22 cellular contexts compared by ENCODE assay signal in the genomic region with DNA sequence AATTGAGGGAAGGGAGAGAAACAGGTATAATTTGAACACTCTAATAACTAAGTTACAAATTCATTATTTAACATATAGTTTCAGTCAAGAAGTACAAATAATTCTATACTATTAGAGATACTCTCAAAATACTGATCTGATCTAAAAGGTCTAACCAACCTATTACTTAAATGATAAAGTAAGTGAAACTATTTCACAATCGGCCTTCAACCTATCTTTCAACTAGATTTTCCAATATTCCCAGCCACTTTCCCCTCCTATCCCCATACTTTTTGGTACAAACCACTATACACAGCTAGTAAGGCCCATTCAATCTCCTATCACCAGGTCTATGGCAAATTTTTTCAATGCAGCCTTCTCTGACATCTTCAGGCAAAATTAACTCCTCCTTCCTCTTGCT.
"Had no signal": no experiment of that assay in that cellular context is flagged by ENCODE, and none has a peak within 500 bp of the region (broad histone marks: within the 10 kb centered on the region; RNA-seq: fewer than 3 reads in every experiment).

No MANE protein-coding gene starts in this region.

- H3K9me3 Mint-ChIP-seq: activated CD4-positive, alpha-beta memory T cell treated with anti-CD3 and anti-CD28 coated beads for 36 hours; activated naive CD8-positive, alpha-beta T cell treated with anti-CD3 and anti-CD28 coated beads, Interleukin-2, amount 50 U/mL, for 24 hours; activated T-helper 2 cell treated with anti-CD3 and anti-CD28 coated beads, Interferon-gamma antibody, Interleukin-2, Interleukin-4, amounts not matched to agents 10 μg/mL and 5 μg/mL and 100 μg/mL, durations not matched to agents 14 hours and 24 hours and 36 hours; nephron; WTC11 had no signal

- H3K4me3 Mint-ChIP-seq: activated CD4-positive, alpha-beta memory T cell treated with anti-CD3 and anti-CD28 coated beads for 36 hours; activated naive CD8-positive, alpha-beta T cell treated with anti-CD3 and anti-CD28 coated beads, Interleukin-2, amount 50 U/mL, for 24 hours; WTC11 had no signal

- ATAC-seq: activated naive CD8-positive, alpha-beta T cell treated with anti-CD3 and anti-CD28 coated beads, Interleukin-2, amount 50 U/mL, for 24 hours; heart right ventricle; mucosa of descending colon; upper lobe of right lung; WTC11 had no signal

- H3K27me3 ChIP-seq: esophagus muscularis mucosa, heart right ventricle, spleen, upper lobe of right lung had no signal

- H3K36me3 ChIP-seq: esophagus muscularis mucosa, heart right ventricle, left ventricle myocardium inferior, spleen, upper lobe of right lung had no signal

- H3K9me3 ChIP-seq: esophagus muscularis mucosa, heart right ventricle, left ventricle myocardium inferior, mucosa of descending colon, spleen, upper lobe of right lung had no signal

- H3K4me3 ChIP-seq: esophagus muscularis mucosa, heart right ventricle, left ventricle myocardium inferior, mucosa of descending colon, spleen, upper lobe of right lung had no signal

- H3K27ac ChIP-seq: esophagus muscularis mucosa, left ventricle myocardium inferior, spleen, upper lobe of right lung had no signal

- DNase-seq: activated CD4-positive, alpha-beta memory T cell treated with anti-CD3 and anti-CD28 coated beads for 36 hours; activated CD4-positive, alpha-beta T cell treated with anti-CD3 and anti-CD28 coated beads for 4 hours; activated naive CD4-positive, alpha-beta T cell treated with Interleukin-2 at 50 U/mL for 16 hours; activated naive CD8-positive, alpha-beta T cell treated with anti-CD3 and anti-CD28 coated beads, Interleukin-2, amount 50 U/mL, for 24 hours; aorta; cortex of kidney; effector CD8-positive, alpha-beta T cell; heart right ventricle; kidney glomerular epithelial cell; left ventricle myocardium inferior; mammary epithelial cell; mucosa of descending colon; nucleus accumbens; spleen; stimulated activated CD4-positive, alpha-beta T cell treated with anti-CD3 and anti-CD28 coated beads, Interleukin-4, amount 100 ng/mL, for 4 hours; stimulated activated naive CD4-positive, alpha-beta T cell; upper lobe of right lung had no signal

- H3K27ac Mint-ChIP-seq: activated CD4-positive, alpha-beta memory T cell treated with anti-CD3 and anti-CD28 coated beads for 36 hours; activated naive CD8-positive, alpha-beta T cell treated with anti-CD3 and anti-CD28 coated beads, Interleukin-2, amount 50 U/mL, for 24 hours; activated T-helper 2 cell treated with anti-CD3 and anti-CD28 coated beads, Interferon-gamma antibody, Interleukin-2, Interleukin-4, amounts not matched to agents 10 μg/mL and 5 μg/mL and 100 μg/mL, durations not matched to agents 14 hours and 24 hours and 36 hours had no signal

- H3K36me3 Mint-ChIP-seq: WTC11 had no signal

- H3K27me3 Mint-ChIP-seq: activated CD4-positive, alpha-beta memory T cell treated with anti-CD3 and anti-CD28 coated beads for 36 hours; activated naive CD8-positive, alpha-beta T cell treated with anti-CD3 and anti-CD28 coated beads, Interleukin-2, amount 50 U/mL, for 24 hours had no signal

- FAIRE-seq: endothelial cell of umbilical vein had no signal
